In the genomic region with DNA sequence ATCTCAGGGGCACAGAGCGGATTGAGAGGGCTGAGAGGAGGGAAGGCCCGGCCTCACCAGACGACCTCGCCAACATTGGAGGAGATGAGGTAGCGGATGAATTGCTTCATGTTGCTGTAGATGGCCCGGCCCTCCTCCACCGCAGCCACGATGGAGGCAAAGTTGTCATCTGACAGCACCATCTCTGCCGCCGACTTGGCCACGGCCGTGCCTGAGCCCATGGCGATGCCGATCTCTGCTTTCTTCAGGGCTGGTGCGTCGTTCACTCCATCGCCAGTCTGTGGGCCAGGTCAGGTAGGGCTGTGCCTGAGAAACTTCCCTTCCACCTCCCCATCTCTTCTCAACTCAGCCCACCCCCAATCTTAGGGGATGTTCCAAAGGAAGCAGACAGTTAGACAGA, we compare ENCODE assay signal across 1 cellular context.
TF ChIP-seq lines count a peak whose summit lies in the region.

No MANE protein-coding gene starts in this region.

TF ChIP-seq in IMR-90, 13 proteins besides CTCF, POLR2A, EP300 and RAD21:
- TF ChIP-seq BHLHE40 (IDR thresholded peaks at IDR 0.05; ENCODE audit: low read depth, low read length): no peak
